14 cellular contexts compared by ENCODE assay signal in genomic region chr1:157512036-157512969, GRCh38. TPM values are rescaled to one million over a fixed set of nuclear protein-coding genes. Genes with fewer than 3 reads are reported as not detected.
DNase-seq lines count a peak whose midpoint lies in the region; ATAC-seq and TF ChIP-seq lines count a peak whose summit lies in the region.
"Had no signal": no experiment of that assay in that cellular context is flagged by ENCODE, and none has a peak within 500 bp of the region (broad histone marks: within the 10 kb centered on the region; RNA-seq: fewer than 3 reads in every experiment).

No MANE protein-coding gene starts in this region.

- H3K9me3 Mint-ChIP-seq in activated T-cell treated with anti-CD3 and anti-CD28 coated beads, Interleukin-2, amount 50 U/mL, for 72 hours = no peaks in the 10 kb centered on the region
- H3K9me3 Mint-ChIP-seq in activated T-cell treated with anti-CD3 and anti-CD28 coated beads, Interleukin-2, amount 50 U/mL, for 4 hours = no peaks in the 10 kb centered on the region
- no peaks in the 10 kb centered on the region for H3K9me3 Mint-ChIP-seq in stimulated activated memory B cell treated with anti-CD40 and anti-IgM and Interleukin-4, amounts not matched to agents 10 μg/mL and 1 μg/mL and 100 μg/mL, for 72 hours
- H3K9me3 Mint-ChIP-seq in MCF 10A (ENCODE audit: unreplicated experiment) = no peaks in the 10 kb centered on the region

- H3K4me3 Mint-ChIP-seq in activated T-cell treated with anti-CD3 and anti-CD28 coated beads, Interleukin-2, amount 50 U/mL, for 72 hours = no peak overlapping the region
- H3K4me3 Mint-ChIP-seq in activated T-cell treated with anti-CD3 and anti-CD28 coated beads, Interleukin-2, amount 50 U/mL, for 4 hours = no peak overlapping the region
- peak overlapping the region; percentile 49 for H3K4me3 Mint-ChIP-seq in stimulated activated memory B cell treated with anti-CD40 and anti-IgM and Interleukin-4, amounts not matched to agents 10 μg/mL and 1 μg/mL and 100 μg/mL, for 72 hours
- H3K4me3 Mint-ChIP-seq in MCF 10A (ENCODE audit: unreplicated experiment) = no peak overlapping the region

- H3K36me3 Mint-ChIP-seq in activated T-cell treated with anti-CD3 and anti-CD28 coated beads, Interleukin-2, amount 50 U/mL, for 72 hours (ENCODE audit: insufficient read depth in 2 of 2) = no peaks in the 10 kb centered on the region
- H3K36me3 Mint-ChIP-seq in activated T-cell treated with anti-CD3 and anti-CD28 coated beads, Interleukin-2, amount 50 U/mL, for 4 hours (ENCODE audit: insufficient read depth) = no peaks in the 10 kb centered on the region
- peaks cover 9% of the 10 kb centered on the region for H3K36me3 Mint-ChIP-seq in stimulated activated memory B cell treated with anti-CD40 and anti-IgM and Interleukin-4, amounts not matched to agents 10 μg/mL and 1 μg/mL and 100 μg/mL, for 72 hours
- no peaks in the 10 kb centered on the region for H3K36me3 Mint-ChIP-seq in MCF 10A (ENCODE audit: insufficient read depth, unreplicated experiment)

- H3K27me3 Mint-ChIP-seq in activated T-cell treated with anti-CD3 and anti-CD28 coated beads, Interleukin-2, amount 50 U/mL, for 72 hours (ENCODE audit: low read depth) = peaks cover 7% of the 10 kb centered on the region
- H3K27me3 Mint-ChIP-seq in activated T-cell treated with anti-CD3 and anti-CD28 coated beads, Interleukin-2, amount 50 U/mL, for 4 hours (ENCODE audit: low read depth) = peaks cover 2% of the 10 kb centered on the region
- no peaks in the 10 kb centered on the region for H3K27me3 Mint-ChIP-seq in stimulated activated memory B cell treated with anti-CD40 and anti-IgM and Interleukin-4, amounts not matched to agents 10 μg/mL and 1 μg/mL and 100 μg/mL, for 72 hours
- H3K27me3 Mint-ChIP-seq in MCF 10A (ENCODE audit: insufficient read depth, unreplicated experiment) = peaks cover 15% of the 10 kb centered on the region

- TF ChIP-seq CTCF in MCF 10A (IDR thresholded peaks at IDR 0.05; ENCODE audit: unreplicated experiment) = no peak

- intact Hi-C loops in MCF 10A (cut with micrococcal nuclease) = no loop called here

- H3K27ac Mint-ChIP-seq in activated T-cell treated with anti-CD3 and anti-CD28 coated beads, Interleukin-2, amount 50 U/mL, for 72 hours = peak overlapping the region; percentile 1
- peak overlapping the region; percentile 50 for H3K27ac Mint-ChIP-seq in stimulated activated memory B cell treated with anti-CD40 and anti-IgM and Interleukin-4, amounts not matched to agents 10 μg/mL and 1 μg/mL and 100 μg/mL, for 72 hours
- H3K27ac Mint-ChIP-seq in MCF 10A (ENCODE audit: low read depth, unreplicated experiment) = no peak overlapping the region

- POLR2A ChIA-PET in MCF 10A (lab: Yijun Ruan, JAX) = no interaction called here

- no peak for ATAC-seq in activated T-cell treated with anti-CD3 and anti-CD28 coated beads, Interleukin-2, amount 50 U/mL, for 72 hours (replicated peaks in 1 of 2)
- no peak for ATAC-seq in activated T-cell treated with anti-CD3 and anti-CD28 coated beads, Interleukin-2, amount 50 U/mL, for 4 hours
- ATAC-seq in HG02678 (IDR thresholded peaks at IDR 0.05; ENCODE audit: unreplicated experiment) = peak; percentile 57
- ATAC-seq in stimulated activated memory B cell treated with anti-CD40 and anti-IgM and Interleukin-4, amounts not matched to agents 10 μg/mL and 1 μg/mL and 100 μg/mL, for 72 hours = peak; percentile 80

- CTCF ChIA-PET in MCF 10A (lab: Yijun Ruan, JAX) = interaction anchor here (0.6 to 2.1 kb wide), 8 partner anchors 9 to 159 kb away, joined by 3 to 13 read pairs (median 4); no protein-coding TSS in a partner anchor

- no peaks in the 10 kb centered on the region for H3K4me1 Mint-ChIP-seq in activated T-cell treated with anti-CD3 and anti-CD28 coated beads, Interleukin-2, amount 50 U/mL, for 72 hours (ENCODE audit: low read depth)
- peaks cover 3% of the 10 kb centered on the region for H3K4me1 Mint-ChIP-seq in activated T-cell treated with anti-CD3 and anti-CD28 coated beads, Interleukin-2, amount 50 U/mL, for 4 hours (ENCODE audit: low read depth)
- peaks cover 60% of the 10 kb centered on the region for H3K4me1 Mint-ChIP-seq in stimulated activated memory B cell treated with anti-CD40 and anti-IgM and Interleukin-4, amounts not matched to agents 10 μg/mL and 1 μg/mL and 100 μg/mL, for 72 hours
- H3K4me1 Mint-ChIP-seq in MCF 10A (ENCODE audit: insufficient read depth, unreplicated experiment) = no peaks in the 10 kb centered on the region

- DNase-seq in activated T-cell treated with anti-CD3 and anti-CD28 coated beads, Interleukin-2, amount 50 U/mL, for 72 hours = no peak
- no peak for DNase-seq in activated T-cell treated with anti-CD3 and anti-CD28 coated beads, Interleukin-2, amount 50 U/mL, for 4 hours
- DNase-seq in Kasumi-1 (lab: John Stamatoyannopoulos, UW) (peak; percentile 20 to 22), NCI-H82 treated with DMSO at 0.1 percent for 48 hours (lab: John Stamatoyannopoulos, UW; ENCODE audit: unreplicated experiment) (no peak), MCF 10A (ENCODE audit: unreplicated experiment) (no peak)
- DNase-seq in activated CD4-positive, alpha-beta T cell treated with anti-CD3 and anti-CD28 coated beads for 48 hours = no peak
- DNase-seq: amygdala, NCI-H1092, nucleus accumbens, uterus had no signal

- no TSS peak for BruUV-seq in MCF 10A (replicated peaks; lab: Mats Ljungman, UMichigan)

RNA-seq across cellular contexts. Expression of gene FCRL5, which starts 40.0 kb away (rescaled TPM):
- under 1 TPM in 1 of 2 donors, not detected in 1; 0.09 TPM for total RNA-seq in activated T-cell treated with anti-CD3 and anti-CD28 coated beads, Interleukin-2, amount 50 U/mL, for 72 hours
- total RNA-seq in activated T-cell treated with anti-CD3 and anti-CD28 coated beads, Interleukin-2, amount 50 U/mL, for 4 hours = not detected
- total RNA-seq in MCF 10A (2022) = not detected in 2 replicates
- total RNA-seq: A172, RPMI7951 had no signal

Comparison
In these comparisons a context has a peak if more than half of its experiments do, and no peak if none do; other contexts are left out.
1. ATAC-seq: peak in HG02678 (single experiment) and stimulated activated memory B cell treated with anti-CD40 and anti-IgM and Interleukin-4, amounts not matched to agents 10 μg/mL and 1 μg/mL and 100 μg/mL, for 72 hours (single experiment); none in activated T-cell treated with anti-CD3 and anti-CD28 coated beads, Interleukin-2, amount 50 U/mL, for 72 hours (0 of 2) and activated T-cell treated with anti-CD3 and anti-CD28 coated beads, Interleukin-2, amount 50 U/mL, for 4 hours (0 of 2).
2. DNase-seq: peak in Kasumi-1 (2 of 2); none in activated T-cell treated with anti-CD3 and anti-CD28 coated beads, Interleukin-2, amount 50 U/mL, for 72 hours (0 of 2), activated T-cell treated with anti-CD3 and anti-CD28 coated beads, Interleukin-2, amount 50 U/mL, for 4 hours (single experiment), NCI-H82 treated with DMSO at 0.1 percent for 48 hours (single experiment), MCF 10A (single experiment) and activated CD4-positive, alpha-beta T cell treated with anti-CD3 and anti-CD28 coated beads for 48 hours (single experiment).